Comparison of ENCODE assay signal across 32 cellular contexts in the genomic region with DNA sequence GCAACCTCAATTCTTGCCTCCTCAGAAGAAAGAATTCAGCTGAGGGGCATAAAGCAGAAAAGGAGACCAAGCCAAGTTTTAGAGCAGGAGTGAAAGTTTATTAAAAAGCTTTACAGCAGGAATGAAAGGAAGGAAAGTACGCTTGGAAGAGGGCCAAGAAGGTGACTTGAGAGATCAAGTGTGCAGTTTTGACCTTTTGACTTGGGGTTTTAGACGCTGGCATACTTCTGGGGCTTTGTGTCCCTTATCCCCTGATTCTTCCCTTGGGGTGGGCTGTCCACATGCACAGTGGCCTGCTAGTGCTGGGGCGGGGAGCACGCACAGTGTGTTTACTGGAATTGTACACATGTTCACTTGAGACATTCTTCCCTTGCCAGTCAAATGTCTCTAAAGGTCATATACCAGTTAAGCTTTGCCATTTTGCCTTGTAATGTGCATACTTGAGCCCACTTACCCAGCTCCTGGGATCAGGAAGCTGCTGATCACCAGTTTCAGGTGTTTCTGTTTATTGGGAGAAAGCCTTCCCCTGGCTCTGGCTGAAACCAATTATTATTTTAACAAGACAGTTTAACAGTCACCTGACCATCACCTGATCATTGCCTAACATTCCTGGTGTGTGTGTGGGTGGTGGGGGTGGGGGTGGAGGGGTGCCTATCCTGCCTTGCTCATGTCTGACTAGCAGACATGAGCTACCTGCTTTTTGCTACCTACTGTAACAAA. TPM values are rescaled to one million over a fixed set of nuclear protein-coding genes. Genes with fewer than 3 reads are reported as not detected.
DNase-seq lines count a peak whose midpoint lies in the region; ATAC-seq, FAIRE-seq and TF ChIP-seq lines count a peak whose summit lies in the region.
"Had no signal": no experiment of that assay in that cellular context is flagged by ENCODE, and none has a peak within 500 bp of the region (broad histone marks: within the 10 kb centered on the region; RNA-seq: fewer than 3 reads in every experiment).

No MANE protein-coding gene starts in this region.

- H3K18ac ChIP-seq in mesendoderm (ENCODE audit: low read length) = no peak overlapping the region

- BruUV-seq in HCT116 (replicated peaks; lab: Mats Ljungman, UMichigan) (no TSS peak), HepG2 (replicated peaks; lab: Mats Ljungman, UMichigan) (no TSS peak)

- H3K9ac ChIP-seq in HCT116 (ENCODE audit: low read length) = no peak overlapping the region
- H3K9ac ChIP-seq in HepG2 (ENCODE audit: insufficient read depth, low read depth, low read length) = no peak overlapping the region
- H3K9ac ChIP-seq in mesendoderm (ENCODE audit: low read length) = no peak overlapping the region
- H3K9ac ChIP-seq: KMS-11 had no signal

- no peak overlapping the region for H2BK15ac ChIP-seq in mesendoderm (replicated peaks; ENCODE audit: low read depth)

- H3K4me1 ChIP-seq in HCT116 (ENCODE audit: control insufficient read depth in 1 of 2, insufficient read depth in 2 of 2, low read length in 2 of 2) (peaks cover 0 to 14% of the 10 kb centered on the region in 2 experiments; a peak in 2 of 4 replicates), HepG2 (ENCODE audit: insufficient read depth, low read length) (no peaks in the 10 kb centered on the region), mesendoderm (ENCODE audit: control insufficient read depth, low read depth, low read length) (no peaks in the 10 kb centered on the region)
- H3K4me1 ChIP-seq: left ventricle myocardium inferior had no signal

- no peak for DNase-seq in CD14-positive monocyte (ENCODE audit: low spot score)
- DNase-seq in HCT116 (ENCODE audit: low read depth, low spot score) = no peak
- peak; percentile 77 for DNase-seq in kidney tubule cell (ENCODE audit: low spot score)
- no peak for DNase-seq in stimulated activated effector memory CD8-positive, alpha-beta T cell treated with anti-CD3 and anti-CD28 coated beads, Interleukin-12 subunit alpha, Interleukin-12 subunit beta, amount 100 ng/mL, for 72 hours (ENCODE audit: low spot score in 2 of 2)
- DNase-seq in HepG2 (ENCODE audit: low spot score) = no peak
- no peak for DNase-seq in mesendoderm
- DNase-seq: activated CD4-positive, alpha-beta T cell treated with anti-CD3 and anti-CD28 coated beads, Interleukin-2, amount 50 U/mL, for 48 hours; activated CD8-positive, alpha-beta memory T cell treated with anti-CD3 and anti-CD28 coated beads, Interleukin-2, amount 50 U/mL, for 4 hours; BE2C; DMS79; effector memory CD8-positive, alpha-beta T cell; HFFc6; left ventricle myocardium inferior; midbrain; naive thymus-derived CD4-positive, alpha-beta T cell; NCI-H1436 treated with DMSO at 0.1 percent for 48 hours; NCI-H524 treated with DMSO at 0.1 percent for 48 hours; stimulated activated naive CD8-positive, alpha-beta T cell treated with anti-CD3 and anti-CD28 coated beads, Interleukin-15, amount 100 ng/mL, for 72 hours had no signal

- H3K9me3 ChIP-seq in HCT116 (ENCODE audit: control insufficient read depth in 1 of 2, insufficient read depth in 1 of 2, low read depth in 1 of 2, low read length in 2 of 2) (no peaks in the 10 kb centered on the region), HepG2 (ENCODE audit: low read length) (no peaks in the 10 kb centered on the region)
- H3K9me3 ChIP-seq: BE2C had no signal

- WGBS in HepG2 (ENCODE audit: low lambda C conversion rate) = 25% methylated on average over 4 of the region's 4 CpGs
- WGBS in mesendoderm (ENCODE audit: extremely low coverage, insufficient coverage, low lambda C conversion rate) = no CpG with 5 or more reads among the region's 4 CpGs

- no peak overlapping the region for H3K56ac ChIP-seq in mesendoderm (ENCODE audit: low read length)

- ATAC-seq in HCT116 (no peak), GM19035 (IDR thresholded peaks at IDR 0.05; ENCODE audit: unreplicated experiment) (no peak), HepG2 (no peak)
- ATAC-seq in stimulated activated effector memory CD8-positive, alpha-beta T cell treated with anti-CD3 and anti-CD28 coated beads, Interleukin-12 subunit alpha, Interleukin-12 subunit beta, amount 100 ng/mL, for 72 hours = no peak
- ATAC-seq: activated CD4-positive, CD25-positive, alpha-beta regulatory T cell treated with anti-CD3 and anti-CD28 coated beads, Interleukin-2, amount 50 U/mL, for 24 hours; effector memory CD8-positive, alpha-beta T cell; esophagus mucosa; naive thymus-derived CD4-positive, alpha-beta T cell; Panc1; stimulated activated naive CD8-positive, alpha-beta T cell treated with anti-CD3 and anti-CD28 coated beads, Interleukin-15, amount 100 ng/mL, for 72 hours had no signal

- H3K27ac ChIP-seq in HCT116 (ENCODE audit: low read depth, low read length) = no peak overlapping the region
- no peak overlapping the region for H3K27ac ChIP-seq in HepG2 (ENCODE audit: extremely low read length, insufficient read depth, low read length)
- no peak overlapping the region for H3K27ac ChIP-seq in mesendoderm (ENCODE audit: low read depth, low read length)
- H3K27ac ChIP-seq: coronary artery, KMS-11, left ventricle myocardium inferior, SJCRH30, skin epidermis, tibial nerve had no signal

- H2AK5ac ChIP-seq in mesendoderm (ENCODE audit: low read length) = no peak overlapping the region

- H3K27me3 Mint-ChIP-seq in CD14-positive monocyte (ENCODE audit: low read depth in 3 of 3) = peaks cover 7 to 8% (median 8%) of the 10 kb centered on the region in 3 donors
- H3K27me3 Mint-ChIP-seq in brain = peaks cover 6% of the 10 kb centered on the region

- H2AFZ ChIP-seq in HCT116 (ENCODE audit: low read depth, low read length, poor library complexity, severe bottlenecking) = no peak overlapping the region
- no peak overlapping the region for H2AFZ ChIP-seq in HepG2 (ENCODE audit: low read length)

- no peak overlapping the region for H3K4ac ChIP-seq in mesendoderm (ENCODE audit: low read depth, low read length)

- H3K27ac Mint-ChIP-seq in CD14-positive monocyte (no peak overlapping the region), brain (peak overlapping the region in 4 of 5 experiments; percentile 9 to 93 (median 77))
- H3K27ac Mint-ChIP-seq in stimulated activated effector memory CD8-positive, alpha-beta T cell treated with anti-CD3 and anti-CD28 coated beads, Interleukin-12 subunit alpha, Interleukin-12 subunit beta, amount 100 ng/mL, for 72 hours = no peak overlapping the region
- H3K27ac Mint-ChIP-seq: activated naive CD4-positive, alpha-beta T cell treated with anti-CD3 and anti-CD28 coated beads, Interleukin-2, amount 50 U/mL, for 24 hours; activated T-helper 2 cell treated with anti-CD3 and anti-CD28 coated beads, Interferon-gamma antibody, Interleukin-2, Interleukin-4, amounts not matched to agents 10 μg/mL and 5 μg/mL and 100 μg/mL, durations not matched to agents 14 hours and 24 hours and 36 hours; effector memory CD8-positive, alpha-beta T cell; HFFc6; naive thymus-derived CD4-positive, alpha-beta T cell; stimulated activated naive CD8-positive, alpha-beta T cell treated with anti-CD3 and anti-CD28 coated beads, Interleukin-15, amount 100 ng/mL, for 72 hours; T-helper 1 cell treated with Interleukin-12 subunit alpha and Interleukin-12 subunit beta and Interleukin-4 antibody, amounts not matched to agents 30 μg/mL and 1 μg/mL, for 36 hours had no signal

- H4K20me1 ChIP-seq in HCT116 (ENCODE audit: insufficient read depth) (no peaks in the 10 kb centered on the region), HepG2 (ENCODE audit: insufficient read depth, low read length) (no peaks in the 10 kb centered on the region)

- H3K79me2 ChIP-seq in HCT116 (ENCODE audit: insufficient read depth, low read length) (no peaks in the 10 kb centered on the region), HepG2 (ENCODE audit: insufficient read depth, low read length) (no peaks in the 10 kb centered on the region), mesendoderm (ENCODE audit: control insufficient read depth, insufficient read depth, low read length) (no peaks in the 10 kb centered on the region)

- TF ChIP-seq EP300 in HepG2 (IDR thresholded peaks at IDR 0.05; ENCODE audit: low read depth in 2 of 2, low read length in 2 of 2) (no peak), HepG2 (CRISPR knock-in tag; IDR thresholded peaks at IDR 0.05; ENCODE audit: borderline replicate concordance) (no peak)

- in situ Hi-C loops in HepG2 (cut with HindIII; ENCODE audit: extremely low pct_ligation_motif_present, low pct_unique_long_range_greater_than_20kb) = loop anchor here (5.0 to 25.0 kb wide), 2 partner anchors 123 to 448 kb away; no protein-coding TSS in a partner anchor

- H3K4me1 Mint-ChIP-seq in CD14-positive monocyte (peaks cover 2% of the 10 kb centered on the region), brain (peaks cover 38% of the 10 kb centered on the region)
- no peaks in the 10 kb centered on the region for H3K4me1 Mint-ChIP-seq in stimulated activated effector memory CD8-positive, alpha-beta T cell treated with anti-CD3 and anti-CD28 coated beads, Interleukin-12 subunit alpha, Interleukin-12 subunit beta, amount 100 ng/mL, for 72 hours
- H3K4me1 Mint-ChIP-seq: activated naive CD4-positive, alpha-beta T cell treated with anti-CD3 and anti-CD28 coated beads, Interleukin-2, amount 50 U/mL, for 24 hours; naive thymus-derived CD4-positive, alpha-beta T cell had no signal

- TF ChIP-seq CTCF in CD14-positive monocyte (IDR thresholded peaks at IDR 0.05) (no peak), HCT116 (IDR thresholded peaks at IDR 0.05 in 2 of 3, conservative IDR thresholded peaks at IDR 0.05 in 1 of 3; ENCODE audit: borderline replicate concordance in 1 of 3, insufficient read depth in 1 of 3, low read depth in 2 of 3, low read length in 2 of 3) (no peak), brain (conservative IDR thresholded peaks at IDR 0.05) (no peak), HepG2 (CRISPR knock-in tag; IDR thresholded peaks at IDR 0.05) (no peak)

- H3K9me3 Mint-ChIP-seq in CD14-positive monocyte = peaks cover 4 to 18% (median 14%) of the 10 kb centered on the region in 7 donors
- peaks cover 7 to 19% (median 12%) of the 10 kb centered on the region in 5 experiments for H3K9me3 Mint-ChIP-seq in brain
- peaks cover 3% of the 10 kb centered on the region for H3K9me3 Mint-ChIP-seq in stimulated activated effector memory CD8-positive, alpha-beta T cell treated with anti-CD3 and anti-CD28 coated beads, Interleukin-12 subunit alpha, Interleukin-12 subunit beta, amount 100 ng/mL, for 72 hours
- H3K9me3 Mint-ChIP-seq: activated naive CD4-positive, alpha-beta T cell treated with anti-CD3 and anti-CD28 coated beads, Interleukin-2, amount 50 U/mL, for 24 hours; activated T-helper 2 cell treated with anti-CD3 and anti-CD28 coated beads, Interferon-gamma antibody, Interleukin-2, Interleukin-4, amounts not matched to agents 10 μg/mL and 5 μg/mL and 100 μg/mL, durations not matched to agents 14 hours and 24 hours and 36 hours; T-helper 1 cell treated with Interleukin-12 subunit alpha and Interleukin-12 subunit beta and Interleukin-4 antibody, amounts not matched to agents 30 μg/mL and 1 μg/mL, for 36 hours had no signal

- H3K36me3 Mint-ChIP-seq in CD14-positive monocyte (no peaks in the 10 kb centered on the region), brain (no peaks in the 10 kb centered on the region)
- no peaks in the 10 kb centered on the region for H3K36me3 Mint-ChIP-seq in stimulated activated effector memory CD8-positive, alpha-beta T cell treated with anti-CD3 and anti-CD28 coated beads, Interleukin-12 subunit alpha, Interleukin-12 subunit beta, amount 100 ng/mL, for 72 hours
- H3K36me3 Mint-ChIP-seq: activated naive CD4-positive, alpha-beta T cell treated with anti-CD3 and anti-CD28 coated beads, Interleukin-2, amount 50 U/mL, for 24 hours had no signal

- H3K4me3 Mint-ChIP-seq in CD14-positive monocyte = peak overlapping the region; percentile 21 to 35
- peak overlapping the region in 1 of 5 experiments; percentile 63 for H3K4me3 Mint-ChIP-seq in brain
- H3K4me3 Mint-ChIP-seq in stimulated activated effector memory CD8-positive, alpha-beta T cell treated with anti-CD3 and anti-CD28 coated beads, Interleukin-12 subunit alpha, Interleukin-12 subunit beta, amount 100 ng/mL, for 72 hours = no peak overlapping the region
- H3K4me3 Mint-ChIP-seq: activated naive CD4-positive, alpha-beta T cell treated with anti-CD3 and anti-CD28 coated beads, Interleukin-2, amount 50 U/mL, for 24 hours; effector memory CD8-positive, alpha-beta T cell; HFFc6; naive thymus-derived CD4-positive, alpha-beta T cell; stimulated activated naive CD8-positive, alpha-beta T cell treated with anti-CD3 and anti-CD28 coated beads, Interleukin-15, amount 100 ng/mL, for 72 hours; T-helper 1 cell treated with Interleukin-12 subunit alpha and Interleukin-12 subunit beta and Interleukin-4 antibody, amounts not matched to agents 30 μg/mL and 1 μg/mL, for 36 hours had no signal

- H3K4me2 ChIP-seq in HCT116 (ENCODE audit: low read length) (peak overlapping the region; percentile 13; the same call in 1 of the 2 replicates), HepG2 (ENCODE audit: low read depth, low read length) (no peak overlapping the region), mesendoderm (ENCODE audit: low read length) (no peak overlapping the region)
- H3K4me2 ChIP-seq: KMS-11 had no signal

- H3K36me3 ChIP-seq in HCT116 (ENCODE audit: control insufficient read depth in 1 of 2, insufficient read depth in 2 of 2, low read length in 2 of 2) (no peaks in the 10 kb centered on the region), HepG2 (replicated peaks in 1 of 2; ENCODE audit: control insufficient read depth in 1 of 2, insufficient read depth in 2 of 2, low read length in 2 of 2) (no peaks in the 10 kb centered on the region), mesendoderm (ENCODE audit: control insufficient read depth, insufficient read depth, low read length) (no peaks in the 10 kb centered on the region)
- H3K36me3 ChIP-seq: BE2C, left ventricle myocardium inferior, SJCRH30, tibial nerve had no signal

- H3K9me2 ChIP-seq in HCT116 (ENCODE audit: insufficient read depth) = no peaks in the 10 kb centered on the region

- FAIRE-seq in HepG2 (lab: Jason Lieb, UNC) = no peak
- FAIRE-seq: frontal cortex had no signal

- TF ChIP-seq POLR2A in HCT116 (IDR thresholded peaks at IDR 0.05; ENCODE audit: borderline replicate concordance, extremely low read depth, insufficient read depth, insufficient read length) (no peak), HepG2 (IDR thresholded peaks at IDR 0.05; ENCODE audit: insufficient read depth in 1 of 2, low read depth in 2 of 2, low read length in 2 of 2) (no peak)

- no peaks in the 10 kb centered on the region for H3K27me3 ChIP-seq in HCT116 (ENCODE audit: insufficient read depth, low read length)
- H3K27me3 ChIP-seq in HepG2 (ENCODE audit: control insufficient read depth in 1 of 2, insufficient read depth in 2 of 2, low read length in 2 of 2) = no peaks in the 10 kb centered on the region; a peak in 1 of 5 replicates
- no peaks in the 10 kb centered on the region for H3K27me3 ChIP-seq in mesendoderm (ENCODE audit: insufficient read depth, low read length, poor library complexity)
- H3K27me3 ChIP-seq: BE2C, SJCRH30, tibial nerve had no signal

- no peaks in the 10 kb centered on the region for H3K79me1 ChIP-seq in mesendoderm (ENCODE audit: low read length)

- POLR2A ChIA-PET in HCT116 (lab: Charles Lee) (no interaction called here), HepG2 (lab: Yijun Ruan, JAX) (no interaction called here)

- no peak overlapping the region for H4K5ac ChIP-seq in mesendoderm (ENCODE audit: low read length)

- no peak overlapping the region for H2BK120ac ChIP-seq in mesendoderm (ENCODE audit: low read depth, low read length)

- RAD21 ChIA-PET in HCT116 (lab: Charles Lee; ENCODE audit: low non-redundant PET in 1 of 2, low total read pairs in 2 of 2, uncharacterized antibody in 2 of 2, unreplicated experiment in 2 of 2) = no interaction called here

- intact Hi-C loops in CD14-positive monocyte (cut with micrococcal nuclease) = loop anchor here in 1 of 2 donors (5.0 kb wide), 1 partner anchor 448 kb away; no protein-coding TSS in a partner anchor
- intact Hi-C loops in HCT116 (cut with micrococcal nuclease) = loop anchor here (10.0 kb wide), 1 partner anchor 381 kb away; no protein-coding TSS in a partner anchor
- intact Hi-C loops in HepG2 (cut with micrococcal nuclease; ENCODE audit: unreplicated experiment) = no loop called here

- H3K23ac ChIP-seq in mesendoderm (ENCODE audit: low read length) = no peak overlapping the region

- no peak overlapping the region for H3K4me3 ChIP-seq in HCT116 (replicated peaks in 1 of 2; ENCODE audit: low read depth in 1 of 2, low read length in 2 of 2)
- H3K4me3 ChIP-seq in HepG2 (replicated peaks in 1 of 3; ENCODE audit: insufficient read depth in 1 of 3, low read depth in 2 of 3, low read length in 3 of 3) = no peak overlapping the region
- H3K4me3 ChIP-seq in mesendoderm (ENCODE audit: low read length) = no peak overlapping the region
- H3K4me3 ChIP-seq: coronary artery, left ventricle myocardium inferior, SJCRH30, skin epidermis, tibial nerve had no signal

- CTCF ChIA-PET in HCT116 (lab: Charles Lee) = interaction anchor here (1.4 to 1.8 kb wide), 2 partner anchors 12 to 126 kb away, joined by 4 to 6 read pairs; no protein-coding TSS in a partner anchor
- CTCF ChIA-PET in HepG2 (lab: Yijun Ruan, JAX; ENCODE audit: low intra/inter-chr PET ratio, low total read pairs) = no interaction called here

- TF ChIP-seq RAD21 in HCT116 (IDR thresholded peaks at IDR 0.05; ENCODE audit: low read depth) (no peak), HepG2 (CRISPR knock-in tag; IDR thresholded peaks at IDR 0.05) (no peak)

- no peak overlapping the region for H2BK5ac ChIP-seq in mesendoderm (ENCODE audit: low read length)

- no peak overlapping the region for H4K8ac ChIP-seq in mesendoderm (ENCODE audit: low read depth, low read length)

RNA-seq across cellular contexts. Expression of gene UTP25, which starts 36.2 kb away (rescaled TPM):
- polyA plus RNA-seq in CD14-positive monocyte = 1 to 10 TPM in 1 of 2 donors, under 1 TPM in 1; 0.98 to 1.1 TPM
- total RNA-seq in HCT116 (2021; ENCODE audit: unreplicated experiment) = 12.7 TPM
- 3.9 and 5.1 TPM in 2 replicates for polyA plus RNA-seq in HCT116 (2012)
- 3.1 TPM for polyA plus RNA-seq in brain (ENCODE audit: insufficient read depth, low read depth, low replicate concordance)
- 5.7 and 6.6 TPM in 2 replicates for total RNA-seq in HepG2 (2016; rRNA removed; fragmentation: Illumina TruSeq; extraction: Trizol)
- 0.53 and 0.81 TPM in 2 replicates for total RNA-seq in HepG2 (2016; cell fraction: cytosol; rRNA removed; fragmentation: Illumina TruSeq; extraction: Trizol; ENCODE audit: low read depth)
- 5.6 and 6.7 TPM in 2 replicates for total RNA-seq in HepG2 (2016; cell fraction: insoluble cytoplasmic fraction; rRNA removed; fragmentation: Illumina TruSeq; extraction: Trizol)
- 1.3 and 1.5 TPM in 2 replicates for total RNA-seq in HepG2 (2016; cell fraction: membrane; rRNA removed; fragmentation: Illumina TruSeq; extraction: Trizol)
- total RNA-seq in HepG2 (2016; cell fraction: nucleus; rRNA removed; fragmentation: Illumina TruSeq; extraction: Trizol) = 8.4 and 8.5 TPM in 2 replicates
- polyA plus RNA-seq in HepG2 (2011; rRNA removed) = 4.4 and 4.8 TPM in 2 replicates
- polyA plus RNA-seq in HepG2 (2011; cell fraction: cytosol; rRNA removed) = 2.2 and 3.6 TPM in 2 replicates
- 4.4 and 4.6 TPM in 2 replicates for polyA plus RNA-seq in HepG2 (2011; cell fraction: nucleus; rRNA removed)
- polyA plus RNA-seq in HepG2 (2012) = 3.8 and 4.2 TPM in 2 replicates
- polyA plus RNA-seq in HepG2 (2016; cell fraction: cytosol; fragmentation: Illumina TruSeq; extraction: Trizol; ENCODE audit: low read depth) = 0.15 and 0.20 TPM in 2 replicates
- 5.4 and 5.9 TPM in 2 replicates for polyA plus RNA-seq in HepG2 (2016; cell fraction: insoluble cytoplasmic fraction; fragmentation: Illumina TruSeq; extraction: Trizol; ENCODE audit: low read depth)
- 0.49 and 0.59 TPM in 2 replicates for polyA plus RNA-seq in HepG2 (2016; cell fraction: membrane; fragmentation: Illumina TruSeq; extraction: Trizol; ENCODE audit: low read depth)
- 4.6 and 5.1 TPM in 2 replicates for polyA plus RNA-seq in HepG2 (2016; cell fraction: nucleus; fragmentation: Illumina TruSeq; extraction: Trizol; ENCODE audit: insufficient read depth, low read depth)
- polyA minus RNA-seq in HepG2 (2011; rRNA and poly(A)+ RNA removed; ENCODE audit: low replicate concordance) = 7.4 and 25.4 TPM in 2 replicates
- 2.7 and 4.1 TPM in 2 replicates for polyA minus RNA-seq in HepG2 (2011; cell fraction: cytosol; rRNA and poly(A)+ RNA removed)
- polyA minus RNA-seq in HepG2 (2011; cell fraction: nucleus; rRNA and poly(A)+ RNA removed) = 24.7 and 28.3 TPM in 2 replicates
- 7.3 TPM for polyA plus RNA-seq in mesendoderm (2013, experiment 1 of 2)
- 7.1 TPM for polyA plus RNA-seq in mesendoderm (2013, experiment 2 of 2)

RNA-seq across cellular contexts. Expression of gene IRF6, which starts 58.0 kb away (rescaled TPM):
- polyA plus RNA-seq in CD14-positive monocyte = under 1 TPM; 0.21 to 0.62 TPM
- total RNA-seq in HCT116 (2021; ENCODE audit: unreplicated experiment) = 35.2 TPM
- polyA plus RNA-seq in HCT116 (2012) = 29.4 and 35.7 TPM in 2 replicates
- 94.7 TPM for polyA plus RNA-seq in brain (ENCODE audit: insufficient read depth, low read depth, low replicate concordance)
- total RNA-seq in HepG2 (2016; rRNA removed; fragmentation: Illumina TruSeq; extraction: Trizol) = 0.02 TPM in 1 of 2 replicates, not detected in the other
- total RNA-seq in HepG2 (2016; cell fraction: cytosol; rRNA removed; fragmentation: Illumina TruSeq; extraction: Trizol; ENCODE audit: low read depth) = not detected in 2 replicates
- total RNA-seq in HepG2 (2016; cell fraction: insoluble cytoplasmic fraction; rRNA removed; fragmentation: Illumina TruSeq; extraction: Trizol) = not detected in 2 replicates
- not detected in 2 replicates for total RNA-seq in HepG2 (2016; cell fraction: membrane; rRNA removed; fragmentation: Illumina TruSeq; extraction: Trizol)
- not detected in 2 replicates for total RNA-seq in HepG2 (2016; cell fraction: nucleus; rRNA removed; fragmentation: Illumina TruSeq; extraction: Trizol)
- 0.05 TPM in 1 of 2 replicates, not detected in the other for polyA plus RNA-seq in HepG2 (2011; rRNA removed)
- polyA plus RNA-seq in HepG2 (2011; cell fraction: cytosol; rRNA removed) = 0.01 and 0.05 TPM in 2 replicates
- not detected in 2 replicates for polyA plus RNA-seq in HepG2 (2011; cell fraction: nucleus; rRNA removed)
- not detected in 2 replicates for polyA plus RNA-seq in HepG2 (2012)
- not detected in 2 replicates for polyA plus RNA-seq in HepG2 (2016; cell fraction: cytosol; fragmentation: Illumina TruSeq; extraction: Trizol; ENCODE audit: low read depth)
- not detected in 2 replicates for polyA plus RNA-seq in HepG2 (2016; cell fraction: insoluble cytoplasmic fraction; fragmentation: Illumina TruSeq; extraction: Trizol; ENCODE audit: low read depth)
- polyA plus RNA-seq in HepG2 (2016; cell fraction: membrane; fragmentation: Illumina TruSeq; extraction: Trizol; ENCODE audit: low read depth) = not detected in 2 replicates
- polyA plus RNA-seq in HepG2 (2016; cell fraction: nucleus; fragmentation: Illumina TruSeq; extraction: Trizol; ENCODE audit: insufficient read depth, low read depth) = not detected in 2 replicates
- polyA minus RNA-seq in HepG2 (2011; rRNA and poly(A)+ RNA removed; ENCODE audit: low replicate concordance) = 0.70 TPM in 1 of 2 replicates, not detected in the other
- polyA minus RNA-seq in HepG2 (2011; cell fraction: cytosol; rRNA and poly(A)+ RNA removed) = not detected in 2 replicates
- not detected in 2 replicates for polyA minus RNA-seq in HepG2 (2011; cell fraction: nucleus; rRNA and poly(A)+ RNA removed)
- polyA plus RNA-seq in mesendoderm (2013, experiment 1 of 2) = 3.9 TPM
- polyA plus RNA-seq in mesendoderm (2013, experiment 2 of 2) = 4.4 TPM
- total RNA-seq: SJCRH30 had no signal

Comparison
In these comparisons a context has a peak if more than half of its experiments do, and no peak if none do; other contexts are left out.
1. H3K27ac Mint-ChIP-seq: peak in brain (4 of 5); none in CD14-positive monocyte (0 of 7) and stimulated activated effector memory CD8-positive, alpha-beta T cell treated with anti-CD3 and anti-CD28 coated beads, Interleukin-12 subunit alpha, Interleukin-12 subunit beta, amount 100 ng/mL, for 72 hours (single experiment).
2. RNA of gene IRF6, which starts 58.0 kb away (polyA plus RNA-seq): 94.7 TPM in brain (single experiment); 0.21 to 0.62 TPM in CD14-positive monocyte and 0.01 to 0.05 TPM in HepG2; every median in the first group is over 10 times any median in the second.